9 cellular contexts compared by ENCODE assay signal in the genomic region with DNA sequence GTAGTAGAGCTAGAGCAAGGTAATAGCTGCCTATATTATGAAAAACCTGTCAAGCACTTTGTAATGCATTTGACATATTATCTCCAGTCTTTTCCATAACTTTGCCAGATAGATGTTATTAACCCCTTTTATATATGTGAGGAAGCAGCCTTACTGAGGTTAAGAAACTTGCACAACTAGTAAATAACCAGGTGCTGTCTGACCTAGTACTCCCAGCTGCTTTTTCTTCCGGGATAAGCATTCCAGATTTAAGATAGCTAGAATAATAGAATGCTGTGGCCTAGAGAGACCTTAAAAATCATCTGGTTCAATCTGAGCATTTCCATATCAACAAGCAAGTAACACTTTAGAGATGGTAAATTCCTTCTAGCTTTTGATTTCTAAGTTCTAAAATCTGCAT. TPM values are rescaled to one million over a fixed set of nuclear protein-coding genes. Genes with fewer than 3 reads are reported as not detected.
DNase-seq lines count a peak whose midpoint lies in the region; ATAC-seq, FAIRE-seq and TF ChIP-seq lines count a peak whose summit lies in the region.
"Had no signal": no experiment of that assay in that cellular context is flagged by ENCODE, and none has a peak within 500 bp of the region (broad histone marks: within the 10 kb centered on the region; RNA-seq: fewer than 3 reads in every experiment).

No MANE protein-coding gene starts in this region.

- TF ChIP-seq CTCF in fibroblast of pulmonary artery (IDR thresholded peaks at IDR 0.05; ENCODE audit: low read length, missing control alignments) (no peak), sigmoid colon (IDR thresholded peaks at IDR 0.05) (no peak), omental fat pad (IDR thresholded peaks at IDR 0.05) (no peak)

- TF ChIP-seq POLR2A in sigmoid colon (IDR thresholded peaks at IDR 0.05): no peak

- FAIRE-seq in GM19239 (lab: Jason Lieb, UNC): peak; percentile 65

- no peaks in the 10 kb centered on the region for H3K36me3 ChIP-seq in sigmoid colon

- peaks cover 0 to 56% (median 42%) of the 10 kb centered on the region in 4 donors for H3K4me1 ChIP-seq in sigmoid colon

- TF ChIP-seq EP300 in sigmoid colon (IDR thresholded peaks at IDR 0.05): no peak

- intact Hi-C loops in sigmoid colon (cut with DNase I): loop anchor here (10.0 kb wide), 4 partner anchors 201 to 311 kb away; a partner anchor contains a TSS

- 10 to 18% methylated on average over 1 of the region's 1 CpG for WGBS in sigmoid colon, 2 donors

- no peaks in the 10 kb centered on the region for H3K27me3 ChIP-seq in sigmoid colon

- H3K4me3 ChIP-seq in fibroblast of pulmonary artery (replicated peaks; ENCODE audit: low read depth, low read length) (peak overlapping the region; percentile 87), sigmoid colon (peak overlapping the region; percentile 71 to 93 (median 83))

- DNase-seq in GM19239 (ENCODE audit: insufficient read length, low spot score) (no peak), RKO (ENCODE audit: low spot score) (peak; percentile 36), fibroblast of pulmonary artery (ENCODE audit: low read depth) (no peak), sigmoid colon (no peak), cerebellar nuclear complex (lab: John Stamatoyannopoulos, UW) (no peak), omental fat pad (ENCODE audit: low spot score) (no peak), GF-D8 (lab: John Stamatoyannopoulos, UW) (no peak)
- DNase-seq: NCI-H2171 had no signal

- H3K9me3 ChIP-seq in sigmoid colon: no peaks in the 10 kb centered on the region

- peak overlapping the region; percentile 93 to 98 (median 98) for H3K27ac ChIP-seq in sigmoid colon

- no peak for ATAC-seq in GM21447 (IDR thresholded peaks at IDR 0.05; ENCODE audit: unreplicated experiment)
- ATAC-seq in omental fat pad (ENCODE audit: low FRiP score): no peak

RNA-seq across cellular contexts. Expression of a gene that starts 1.6 kb away (rescaled TPM):
- 10 to 100 TPM; 50.8 to 67.0 (median 56.7) TPM for total RNA-seq in sigmoid colon
- 10 to 100 TPM; 47.3 to 91.8 (median 79.9) TPM for polyA plus RNA-seq in sigmoid colon
- total RNA-seq in omental fat pad: 100 to 1,000 TPM in 1 of 4 donors, 10 to 100 TPM in 3; 79.1 to 113 (median 93.6) TPM
